ENCODE assay signal across 1 cellular context in the genomic region with DNA sequence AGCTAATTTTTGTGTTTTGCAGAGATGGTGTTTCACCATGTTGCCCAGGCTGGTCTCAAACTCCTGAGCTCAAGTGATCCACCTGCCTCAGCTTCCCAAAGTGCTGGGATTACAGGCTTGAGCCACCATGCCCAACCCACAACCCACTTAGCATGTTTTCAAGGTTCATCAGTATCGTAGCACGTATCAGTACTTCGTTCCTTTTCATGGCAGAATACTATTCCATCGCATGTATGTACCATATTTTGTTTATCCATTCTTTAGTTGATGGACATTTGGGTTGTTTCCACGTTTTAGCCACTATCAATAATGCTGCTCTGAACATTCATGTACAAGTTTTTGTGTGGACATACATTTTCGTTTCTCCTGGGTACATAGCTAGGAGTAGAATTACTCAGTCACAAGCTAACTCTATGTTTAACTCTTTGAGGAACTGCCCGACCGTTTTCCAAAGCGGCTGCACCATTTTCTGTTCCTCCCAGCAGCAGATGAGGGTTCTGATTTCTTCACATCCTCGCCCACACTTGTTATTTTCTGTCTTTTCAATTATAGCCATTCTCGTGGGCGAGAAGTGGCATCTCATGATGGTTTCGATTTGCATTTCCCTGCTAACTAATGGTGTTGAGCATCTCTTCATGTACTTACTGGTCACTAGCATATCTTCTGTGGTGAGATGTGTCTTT.
TF ChIP-seq lines count a peak whose summit lies in the region.

No MANE protein-coding gene starts in this region.

TF ChIP-seq in K562, 482 proteins besides CTCF, POLR2A, EP300 and RAD21:
- TF ChIP-seq NCOA6 (IDR thresholded peaks at IDR 0.05): no peak
- TF ChIP-seq ZNF780A (CRISPR knock-in tag; IDR thresholded peaks at IDR 0.05): no peak
- no peak for TF ChIP-seq ZNF316 (IDR thresholded peaks at IDR 0.05)
- TF ChIP-seq, protein P1, sequence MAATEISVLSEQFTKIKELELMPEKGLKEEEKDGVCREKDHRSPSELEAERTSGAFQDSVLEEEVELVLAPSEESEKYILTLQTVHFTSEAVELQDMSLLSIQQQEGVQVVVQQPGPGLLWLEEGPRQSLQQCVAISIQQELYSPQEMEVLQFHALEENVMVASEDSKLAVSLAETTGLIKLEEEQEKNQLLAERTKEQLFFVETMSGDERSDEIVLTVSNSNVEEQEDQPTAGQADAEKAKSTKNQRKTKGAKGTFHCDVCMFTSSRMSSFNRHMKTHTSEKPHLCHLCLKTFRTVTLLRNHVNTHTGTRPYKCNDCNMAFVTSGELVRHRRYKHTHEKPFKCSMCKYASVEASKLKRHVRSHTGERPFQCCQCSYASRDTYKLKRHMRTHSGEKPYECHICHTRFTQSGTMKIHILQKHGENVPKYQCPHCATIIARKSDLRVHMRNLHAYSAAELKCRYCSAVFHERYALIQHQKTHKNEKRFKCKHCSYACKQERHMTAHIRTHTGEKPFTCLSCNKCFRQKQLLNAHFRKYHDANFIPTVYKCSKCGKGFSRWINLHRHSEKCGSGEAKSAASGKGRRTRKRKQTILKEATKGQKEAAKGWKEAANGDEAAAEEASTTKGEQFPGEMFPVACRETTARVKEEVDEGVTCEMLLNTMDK (IDR thresholded peaks at IDR 0.05; ENCODE audit: borderline replicate concordance, insufficient read depth, low read depth, low read length, poor library complexity, severe bottlenecking): no peak
- no peak for TF ChIP-seq SMARCA4 (IDR thresholded peaks at IDR 0.05)
- peak; percentile 14; the same call in 1 of the 2 replicates for TF ChIP-seq ZNF24 (IDR thresholded peaks at IDR 0.05)
- no peak for TF ChIP-seq ZNF57 (CRISPR knock-in tag; IDR thresholded peaks at IDR 0.05)
- no peak for TF ChIP-seq SRF (CRISPR knock-in tag; IDR thresholded peaks at IDR 0.05)
- TF ChIP-seq CBFA2T2 (conservative IDR thresholded peaks at IDR 0.05): no peak
- no peak for TF ChIP-seq CAMTA2 (CRISPR knock-in tag; conservative IDR thresholded peaks at IDR 0.05)
- no peak for TF ChIP-seq MED1 (CRISPR knock-in tag; IDR thresholded peaks at IDR 0.05; ENCODE audit: borderline replicate concordance)
- TF ChIP-seq RBM25 (IDR thresholded peaks at IDR 0.05; ENCODE audit: low read depth, low read length, severe bottlenecking): peak; percentile 21
- TF ChIP-seq, protein P2, sequence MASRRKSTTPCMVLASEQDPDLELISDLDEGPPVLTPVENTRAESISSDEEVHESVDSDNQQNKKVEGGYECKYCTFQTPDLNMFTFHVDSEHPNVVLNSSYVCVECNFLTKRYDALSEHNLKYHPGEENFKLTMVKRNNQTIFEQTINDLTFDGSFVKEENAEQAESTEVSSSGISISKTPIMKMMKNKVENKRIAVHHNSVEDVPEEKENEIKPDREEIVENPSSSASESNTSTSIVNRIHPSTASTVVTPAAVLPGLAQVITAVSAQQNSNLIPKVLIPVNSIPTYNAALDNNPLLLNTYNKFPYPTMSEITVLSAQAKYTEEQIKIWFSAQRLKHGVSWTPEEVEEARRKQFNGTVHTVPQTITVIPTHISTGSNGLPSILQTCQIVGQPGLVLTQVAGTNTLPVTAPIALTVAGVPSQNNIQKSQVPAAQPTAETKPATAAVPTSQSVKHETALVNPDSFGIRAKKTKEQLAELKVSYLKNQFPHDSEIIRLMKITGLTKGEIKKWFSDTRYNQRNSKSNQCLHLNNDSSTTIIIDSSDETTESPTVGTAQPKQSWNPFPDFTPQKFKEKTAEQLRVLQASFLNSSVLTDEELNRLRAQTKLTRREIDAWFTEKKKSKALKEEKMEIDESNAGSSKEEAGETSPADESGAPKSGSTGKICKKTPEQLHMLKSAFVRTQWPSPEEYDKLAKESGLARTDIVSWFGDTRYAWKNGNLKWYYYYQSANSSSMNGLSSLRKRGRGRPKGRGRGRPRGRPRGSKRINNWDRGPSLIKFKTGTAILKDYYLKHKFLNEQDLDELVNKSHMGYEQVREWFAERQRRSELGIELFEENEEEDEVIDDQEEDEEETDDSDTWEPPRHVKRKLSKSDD (conservative IDR thresholded peaks at IDR 0.05; ENCODE audit: low read length): no peak
- TF ChIP-seq ZNF146 (CRISPR knock-in tag; IDR thresholded peaks at IDR 0.05; ENCODE audit: unreplicated experiment): peak; percentile 84
